In genomic region chr22:36294801-36295200, GRCh38 we compare ENCODE assay signal across 30 cellular contexts. TPM values are rescaled to one million over a fixed set of nuclear protein-coding genes. Genes with fewer than 3 reads are reported as not detected.
DNase-seq lines count a peak whose midpoint lies in the region; ATAC-seq and TF ChIP-seq lines count a peak whose summit lies in the region.
"Had no signal": no experiment of that assay in that cellular context is flagged by ENCODE, and none has a peak within 500 bp of the region (broad histone marks: within the 10 kb centered on the region; RNA-seq: fewer than 3 reads in every experiment).

No MANE protein-coding gene starts in this region.

- 88 to 95% methylated on average over 11 of the region's 11 CpGs for WGBS in testis, 2 donors

- peaks cover 81% of the 10 kb centered on the region for H3K79me2 ChIP-seq in osteoblast (ENCODE audit: insufficient read depth, low read length)

- H3K9me3 ChIP-seq in BLaER1 (peaks cover 54% of the 10 kb centered on the region), osteoblast (ENCODE audit: low read depth, low read length) (no peaks in the 10 kb centered on the region), testis (no peaks in the 10 kb centered on the region)
- H3K9me3 ChIP-seq: SJCRH30, upper lobe of right lung had no signal

- H3K4me1 ChIP-seq in BLaER1 (peaks cover 14% of the 10 kb centered on the region), osteoblast (ENCODE audit: insufficient read depth, low read length) (no peaks in the 10 kb centered on the region), testis (no peaks in the 10 kb centered on the region)
- H3K4me1 ChIP-seq: SJCRH30 had no signal

- H3K27ac ChIP-seq in BLaER1: no peak overlapping the region
- H3K27ac ChIP-seq in osteoblast (ENCODE audit: low read depth, low read length): no peak overlapping the region
- no peak overlapping the region for H3K27ac ChIP-seq in testis
- H3K27ac ChIP-seq: brain microvascular endothelial cell, epithelial cell of prostate, SJCRH30, upper lobe of right lung had no signal

- H3K4me3 ChIP-seq in BLaER1: peak overlapping the region; percentile 14; the same call in 1 of the 2 replicates
- H3K4me3 ChIP-seq in osteoblast (ENCODE audit: insufficient read depth, low read length): no peak overlapping the region
- H3K4me3 ChIP-seq in testis: no peak overlapping the region
- H3K4me3 ChIP-seq: SJCRH30, upper lobe of right lung had no signal

- H3K9me3 Mint-ChIP-seq in activated CD8-positive, alpha-beta T cell treated with anti-CD3 and anti-CD28 coated beads, Interleukin-2, amount 10 ng/mL, durations not matched to agents 7 days and 5 days (ENCODE audit: insufficient read depth): no peaks in the 10 kb centered on the region
- H3K9me3 Mint-ChIP-seq in activated CD8-positive, alpha-beta T cell treated with anti-CD3 and anti-CD28 coated beads for 36 hours: no peaks in the 10 kb centered on the region
- no peaks in the 10 kb centered on the region for H3K9me3 Mint-ChIP-seq in chondrocyte (ENCODE audit: low read depth)

- H3K36me3 Mint-ChIP-seq in activated CD8-positive, alpha-beta T cell treated with anti-CD3 and anti-CD28 coated beads, Interleukin-2, amount 10 ng/mL, durations not matched to agents 7 days and 5 days (ENCODE audit: low read depth): peaks cover 87% of the 10 kb centered on the region
- peaks cover 81% of the 10 kb centered on the region for H3K36me3 Mint-ChIP-seq in activated CD8-positive, alpha-beta T cell treated with anti-CD3 and anti-CD28 coated beads for 36 hours (ENCODE audit: low read depth)
- peaks cover 57% of the 10 kb centered on the region for H3K36me3 Mint-ChIP-seq in chondrocyte (ENCODE audit: low read depth)

- H3K4me3 Mint-ChIP-seq in activated CD8-positive, alpha-beta T cell treated with anti-CD3 and anti-CD28 coated beads, Interleukin-2, amount 10 ng/mL, durations not matched to agents 7 days and 5 days: no peak overlapping the region
- H3K4me3 Mint-ChIP-seq in activated CD8-positive, alpha-beta T cell treated with anti-CD3 and anti-CD28 coated beads for 36 hours: no peak overlapping the region
- H3K4me3 Mint-ChIP-seq in chondrocyte (ENCODE audit: unreplicated experiment): no peak overlapping the region
- H3K4me3 Mint-ChIP-seq: naive B cell had no signal

- CTCF ChIA-PET in activated CD8-positive, alpha-beta T cell treated with anti-CD3 and anti-CD28 coated beads, Interleukin-2, amount 10 ng/mL, durations not matched to agents 7 days and 5 days (lab: Charles Lee): interaction anchor here (0.9 to 1.1 kb wide), 3 partner anchors 9 to 192 kb away, joined by 3 to 4 read pairs (median 3); no protein-coding TSS in a partner anchor
- CTCF ChIA-PET in activated CD8-positive, alpha-beta T cell treated with anti-CD3 and anti-CD28 coated beads for 36 hours (lab: Charles Lee): interaction anchor here (1.3 to 1.9 kb wide), 2 partner anchors 8 to 175 kb away, joined by 7 to 10 read pairs; no protein-coding TSS in a partner anchor

- H3K4me1 Mint-ChIP-seq in activated CD8-positive, alpha-beta T cell treated with anti-CD3 and anti-CD28 coated beads, Interleukin-2, amount 10 ng/mL, durations not matched to agents 7 days and 5 days (ENCODE audit: low read depth): peaks cover 42% of the 10 kb centered on the region
- peaks cover 21% of the 10 kb centered on the region for H3K4me1 Mint-ChIP-seq in activated CD8-positive, alpha-beta T cell treated with anti-CD3 and anti-CD28 coated beads for 36 hours (ENCODE audit: low read depth)
- no peaks in the 10 kb centered on the region for H3K4me1 Mint-ChIP-seq in chondrocyte (ENCODE audit: low read depth)

- H3K4me2 ChIP-seq in BLaER1 (no peak overlapping the region), osteoblast (ENCODE audit: insufficient read depth, low read length) (no peak overlapping the region)

- peaks cover 59% of the 10 kb centered on the region for H4K20me1 ChIP-seq in BLaER1
- H4K20me1 ChIP-seq in osteoblast (ENCODE audit: insufficient read depth, low read length): peaks cover 72% of the 10 kb centered on the region

- intact Hi-C loops in activated CD8-positive, alpha-beta T cell treated with anti-CD3 and anti-CD28 coated beads for 36 hours (cut with micrococcal nuclease): no loop called here
- intact Hi-C loops in testis (cut with DNase I; ENCODE audit: low total_unique reads): no loop called here

- no peak for TF ChIP-seq CTCF in activated CD8-positive, alpha-beta T cell treated with anti-CD3 and anti-CD28 coated beads for 36 hours (IDR thresholded peaks at IDR 0.05)
- no peak for TF ChIP-seq CTCF in chondrocyte (IDR thresholded peaks at IDR 0.05)
- no peak for TF ChIP-seq CTCF in osteoblast (IDR thresholded peaks at IDR 0.05; ENCODE audit: extremely low read depth, low read depth, low read length)
- no peak for TF ChIP-seq CTCF in testis (IDR thresholded peaks at IDR 0.05)

- no peak for TF ChIP-seq POLR2A in testis (IDR thresholded peaks at IDR 0.05)

- no peak overlapping the region for H2AFZ ChIP-seq in osteoblast (ENCODE audit: low read length)

- DNase-seq in activated CD8-positive, alpha-beta T cell treated with anti-CD3 and anti-CD28 coated beads, Interleukin-2, amount 10 ng/mL, durations not matched to agents 7 days and 5 days: no peak
- no peak for DNase-seq in activated CD8-positive, alpha-beta T cell treated with anti-CD3 and anti-CD28 coated beads for 36 hours
- DNase-seq in chondrocyte (ENCODE audit: low spot score) (peak; percentile 62), osteoblast (ENCODE audit: insufficient read length, low spot score, missing footprints) (peak; percentile 75), occipital lobe (lab: John Stamatoyannopoulos, UW) (no peak), testis (no peak), midbrain (lab: John Stamatoyannopoulos, UW) (no peak)
- DNase-seq: 8988T; activated CD8-positive, alpha-beta memory T cell treated with anti-CD3 and anti-CD28 coated beads for 24 hours; activated gamma-delta T cell treated with Interleukin-2 at 50 U/mL for 16 hours; activated T-cell treated with anti-CD3 and anti-CD28 coated beads for 4 hours; amniotic stem cell; brain microvascular endothelial cell; CD4-positive, CD25-positive, alpha-beta regulatory T cell; Kasumi-1; naive B cell; NCI-H1417 treated with DMSO at 0.1 percent for 48 hours; NCI-H2081 treated with DMSO at 0.1 percent for 48 hours; NCI-H226; NCI-H748 treated with DMSO at 0.1 percent for 48 hours; SJCRH30; stimulated activated CD4-positive, alpha-beta T cell treated with anti-CD3 and anti-CD28 coated beads, Interleukin-15, amount 100 ng/mL, for 24 hours; stimulated activated CD4-positive, alpha-beta T cell treated with anti-CD3 and anti-CD28 coated beads, Interleukin-4, amount 100 ng/mL, for 4 hours; SW 1271; T-helper 9 cell; upper lobe of right lung had no signal

- H3K36me3 ChIP-seq in BLaER1 (peaks cover 95% of the 10 kb centered on the region), osteoblast (ENCODE audit: insufficient read depth, low read length) (peaks cover 88% of the 10 kb centered on the region), testis (ENCODE audit: low read depth, missing control alignments) (no peaks in the 10 kb centered on the region)

- H3K9ac ChIP-seq in BLaER1: no peak overlapping the region

- POLR2A ChIA-PET in activated CD8-positive, alpha-beta T cell treated with anti-CD3 and anti-CD28 coated beads, Interleukin-2, amount 10 ng/mL, durations not matched to agents 7 days and 5 days (lab: Charles Lee): interaction anchor here (0.9 kb wide), 1 partner anchor 14 kb away, joined by 4 read pairs; no protein-coding TSS in a partner anchor
- POLR2A ChIA-PET in activated CD8-positive, alpha-beta T cell treated with anti-CD3 and anti-CD28 coated beads for 36 hours (lab: Charles Lee): interaction anchor here (0.8 to 2.7 kb wide), 5 partner anchors 8 to 35 kb away, joined by 3 to 9 read pairs (median 3); no protein-coding TSS in a partner anchor

- no peaks in the 10 kb centered on the region; the same call in 1 of the 2 replicates for H3K27me3 ChIP-seq in BLaER1
- H3K27me3 ChIP-seq in osteoblast (ENCODE audit: insufficient read depth, low read length): no peaks in the 10 kb centered on the region
- no peaks in the 10 kb centered on the region for H3K27me3 ChIP-seq in testis
- H3K27me3 ChIP-seq: brain microvascular endothelial cell, SJCRH30, upper lobe of right lung had no signal

- no peak for ATAC-seq in activated CD8-positive, alpha-beta T cell treated with anti-CD3 and anti-CD28 coated beads, Interleukin-2, amount 10 ng/mL, durations not matched to agents 7 days and 5 days
- no peak for ATAC-seq in activated CD8-positive, alpha-beta T cell treated with anti-CD3 and anti-CD28 coated beads for 36 hours
- ATAC-seq: HCT116, left lobe of liver, upper lobe of right lung had no signal

- H3K27me3 Mint-ChIP-seq in activated CD8-positive, alpha-beta T cell treated with anti-CD3 and anti-CD28 coated beads, Interleukin-2, amount 10 ng/mL, durations not matched to agents 7 days and 5 days (ENCODE audit: low read depth): no peaks in the 10 kb centered on the region
- H3K27me3 Mint-ChIP-seq in activated CD8-positive, alpha-beta T cell treated with anti-CD3 and anti-CD28 coated beads for 36 hours: no peaks in the 10 kb centered on the region
- H3K27me3 Mint-ChIP-seq in chondrocyte (ENCODE audit: low read depth): no peaks in the 10 kb centered on the region
- H3K27me3 Mint-ChIP-seq: naive B cell had no signal

- peak overlapping the region; percentile 39 for H3K27ac Mint-ChIP-seq in activated CD8-positive, alpha-beta T cell treated with anti-CD3 and anti-CD28 coated beads, Interleukin-2, amount 10 ng/mL, durations not matched to agents 7 days and 5 days
- no peak overlapping the region for H3K27ac Mint-ChIP-seq in activated CD8-positive, alpha-beta T cell treated with anti-CD3 and anti-CD28 coated beads for 36 hours
- peak overlapping the region; percentile 80 for H3K27ac Mint-ChIP-seq in chondrocyte (ENCODE audit: unreplicated experiment)

RNA-seq across cellular contexts. Expression of gene APOL1, which starts 41.9 kb away (rescaled TPM):
- total RNA-seq in activated CD8-positive, alpha-beta T cell treated with anti-CD3 and anti-CD28 coated beads, Interleukin-2, amount 10 ng/mL, durations not matched to agents 7 days and 5 days: 10 to 100 TPM; 37.4 to 38.2 TPM
- 10 to 100 TPM; 13.8 to 17.1 TPM for total RNA-seq in activated CD8-positive, alpha-beta T cell treated with anti-CD3 and anti-CD28 coated beads for 36 hours
- total RNA-seq in chondrocyte (16.7 to 38.4 TPM (median 16.9 TPM) in 3 replicates), osteoblast (34.8 and 38.7 TPM in 2 replicates), occipital lobe (1.4 TPM), testis (1 to 10 TPM; 5.0 to 9.4 TPM)
- polyA plus RNA-seq in testis (ENCODE audit: insufficient read depth, low read depth, low replicate concordance): 24.4 TPM

RNA-seq across cellular contexts. Expression of gene APOL2, which starts 55.5 kb away (rescaled TPM):
- total RNA-seq in activated CD8-positive, alpha-beta T cell treated with anti-CD3 and anti-CD28 coated beads, Interleukin-2, amount 10 ng/mL, durations not matched to agents 7 days and 5 days: 10 to 100 TPM; 62.4 TPM
- total RNA-seq in activated CD8-positive, alpha-beta T cell treated with anti-CD3 and anti-CD28 coated beads for 36 hours: 10 to 100 TPM; 45.4 to 49.7 TPM
- 58.7 to 84.1 TPM (median 83.8 TPM) in 3 replicates for total RNA-seq in chondrocyte
- 50.7 and 56.1 TPM in 2 replicates for total RNA-seq in osteoblast
- 7.0 TPM for total RNA-seq in occipital lobe
- 10 to 100 TPM; 19.5 to 34.5 TPM for total RNA-seq in testis
- polyA plus RNA-seq in testis (ENCODE audit: insufficient read depth, low read depth, low replicate concordance): 16.6 TPM

Comparison
In these comparisons a context has a peak if more than half of its experiments do, and no peak if none do; other contexts are left out.
1. DNase-seq: peak in chondrocyte (single experiment) and osteoblast (single experiment); none in activated CD8-positive, alpha-beta T cell treated with anti-CD3 and anti-CD28 coated beads, Interleukin-2, amount 10 ng/mL, durations not matched to agents 7 days and 5 days (single experiment), activated CD8-positive, alpha-beta T cell treated with anti-CD3 and anti-CD28 coated beads for 36 hours (single experiment), occipital lobe (single experiment), testis (single experiment) and midbrain (single experiment).